8 cellular contexts compared by ENCODE assay signal in the genomic region with DNA sequence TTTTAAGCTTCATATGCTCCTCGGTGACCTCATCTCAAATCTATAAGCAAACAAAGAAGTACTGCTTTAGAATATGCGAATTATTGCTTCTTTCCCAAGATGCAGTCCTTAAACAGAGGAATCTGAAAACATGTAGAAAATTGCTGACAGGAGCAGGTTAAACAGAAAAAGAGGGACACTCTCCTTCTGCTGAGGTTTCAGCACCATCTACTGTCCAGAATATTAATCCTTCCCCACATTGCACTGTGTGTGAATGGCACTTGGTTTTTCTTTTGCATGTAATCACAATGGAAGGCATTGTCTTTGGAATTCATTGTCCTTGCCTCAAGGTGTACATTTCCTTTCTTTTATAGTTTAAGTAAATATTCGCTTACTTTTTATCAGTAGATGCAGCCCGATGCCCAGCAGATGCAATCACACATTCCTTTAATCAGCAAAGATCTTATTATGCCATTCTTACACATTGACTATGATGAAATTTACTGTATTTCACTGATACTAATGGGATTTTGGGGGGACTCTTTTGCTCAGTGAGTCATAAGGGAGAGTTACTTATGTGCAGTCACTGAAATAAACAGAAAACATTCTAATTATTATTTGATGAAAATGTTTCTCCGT.
DNase-seq lines count a peak whose midpoint lies in the region; ATAC-seq and TF ChIP-seq lines count a peak whose summit lies in the region.

No MANE protein-coding gene starts in this region.

- no peak for ATAC-seq in GM23338
- peak; percentile 88 to 96 (median 94) for ATAC-seq in right lobe of liver
- no peak for ATAC-seq in HG03571 (IDR thresholded peaks at IDR 0.05; ENCODE audit: unreplicated experiment)
- ATAC-seq in HG03139 (IDR thresholded peaks at IDR 0.05; ENCODE audit: unreplicated experiment), result no peak

- no peaks in the 10 kb centered on the region for H3K9me2 ChIP-seq in GM23338 (ENCODE audit: insufficient read depth)

- no peaks in the 10 kb centered on the region for H3K4me1 Mint-ChIP-seq in GM23338

- DNase-seq in GM12864 (ENCODE audit: low read depth) (peak; percentile 24), GM23338 (ENCODE audit: low spot score) (peak; percentile 61), NCI-H1092 treated with DMSO at 0.1 percent for 48 hours (lab: John Stamatoyannopoulos, UW) (peak; percentile 21), astrocyte of the spinal cord (ENCODE audit: low read depth, low spot score) (peak; percentile 10), right lobe of liver (no peak), cortex of kidney (lab: John Stamatoyannopoulos, UW) (no peak)

- H3K27ac ChIP-seq in GM23338 (ENCODE audit: low read depth), result no peak overlapping the region
- H3K27ac ChIP-seq in right lobe of liver, result no peak overlapping the region

- intact Hi-C loops in right lobe of liver (cut with DNase I), result no loop called here

- in situ Hi-C loops in astrocyte of the spinal cord (cut with HindIII; ENCODE audit: low sequenced_read_pairs), result no loop called here

- H3K36me3 Mint-ChIP-seq in GM23338 (ENCODE audit: low read depth), result peaks cover 26% of the 10 kb centered on the region

- no peaks in the 10 kb centered on the region for H3F3A ChIP-seq in GM23338 (replicated peaks; ENCODE audit: low read depth)

- H3K36me3 ChIP-seq in GM23338 (ENCODE audit: insufficient read depth) (no peaks in the 10 kb centered on the region), right lobe of liver (no peaks in the 10 kb centered on the region)

- TF ChIP-seq POLR2A in right lobe of liver (IDR thresholded peaks at IDR 0.05), result no peak

- H3K9me3 Mint-ChIP-seq in GM23338, result peaks cover 95% of the 10 kb centered on the region

- H3K4me1 ChIP-seq in GM23338 (ENCODE audit: insufficient read depth), result peaks cover 40% of the 10 kb centered on the region
- no peaks in the 10 kb centered on the region for H3K4me1 ChIP-seq in right lobe of liver

- WGBS in right lobe of liver (ENCODE audit: insufficient coverage, low coverage, low lambda C conversion rate, missing lambda C conversion rate), result 18% methylated on average over 5 of the region's 5 CpGs

- H2AFZ ChIP-seq in GM23338, result no peak overlapping the region

- no peaks in the 10 kb centered on the region for H3K27me3 ChIP-seq in GM23338 (ENCODE audit: insufficient read depth)
- H3K27me3 ChIP-seq in right lobe of liver, result no peaks in the 10 kb centered on the region

- peak; percentile 52 for TF ChIP-seq CTCF in GM12864 (IDR thresholded peaks at IDR 0.05; ENCODE audit: low read depth, low read length, missing control alignments)
- TF ChIP-seq CTCF in GM23338 (conservative IDR thresholded peaks at IDR 0.05; ENCODE audit: low read depth in 2 of 2), result peak; percentile 60 to 82
- TF ChIP-seq CTCF in astrocyte of the spinal cord (IDR thresholded peaks at IDR 0.05; ENCODE audit: low read depth, low read length), result no peak
- TF ChIP-seq CTCF in right lobe of liver (IDR thresholded peaks at IDR 0.05), result peak; percentile 54 to 70 (median 61)

- H3K4me2 ChIP-seq in GM23338, result peak overlapping the region; percentile 62

- H3K4me3 ChIP-seq in GM12864 (ENCODE audit: low read depth, low read length) (no peak overlapping the region), GM23338 (no peak overlapping the region), astrocyte of the spinal cord (ENCODE audit: low read depth, low read length) (no peak overlapping the region), right lobe of liver (no peak overlapping the region)

- no peaks in the 10 kb centered on the region for H3K79me2 ChIP-seq in GM23338 (replicated peaks; ENCODE audit: insufficient read depth)

- H3K9me3 ChIP-seq in right lobe of liver, result no peaks in the 10 kb centered on the region

- H4K20me1 ChIP-seq in GM23338 (replicated peaks; ENCODE audit: insufficient read depth), result no peaks in the 10 kb centered on the region

- no peaks in the 10 kb centered on the region for H3K27me3 Mint-ChIP-seq in GM23338 (ENCODE audit: insufficient read depth, low read depth, poor library complexity)

- H3K4me3 Mint-ChIP-seq in GM23338, result no peak overlapping the region

- no peak overlapping the region for H3K27ac Mint-ChIP-seq in GM23338

TF ChIP-seq in GM23338, 12 proteins besides CTCF, POLR2A, EP300 and RAD21 (continues in another document):
- TF ChIP-seq JUNB (IDR thresholded peaks at IDR 0.05; ENCODE audit: unreplicated experiment) (no peak), STAT1 (IDR thresholded peaks at IDR 0.05; ENCODE audit: unreplicated experiment) (no peak), POLR2AphosphoS5 (IDR thresholded peaks at IDR 0.05; ENCODE audit: low read depth) (no peak), ZNF331 (CRISPR knock-in tag; IDR thresholded peaks at IDR 0.05; ENCODE audit: low read depth) (no peak), NANOG (IDR thresholded peaks at IDR 0.05; ENCODE audit: borderline replicate concordance) (no peak)
- TF ChIP-seq, protein P1, sequence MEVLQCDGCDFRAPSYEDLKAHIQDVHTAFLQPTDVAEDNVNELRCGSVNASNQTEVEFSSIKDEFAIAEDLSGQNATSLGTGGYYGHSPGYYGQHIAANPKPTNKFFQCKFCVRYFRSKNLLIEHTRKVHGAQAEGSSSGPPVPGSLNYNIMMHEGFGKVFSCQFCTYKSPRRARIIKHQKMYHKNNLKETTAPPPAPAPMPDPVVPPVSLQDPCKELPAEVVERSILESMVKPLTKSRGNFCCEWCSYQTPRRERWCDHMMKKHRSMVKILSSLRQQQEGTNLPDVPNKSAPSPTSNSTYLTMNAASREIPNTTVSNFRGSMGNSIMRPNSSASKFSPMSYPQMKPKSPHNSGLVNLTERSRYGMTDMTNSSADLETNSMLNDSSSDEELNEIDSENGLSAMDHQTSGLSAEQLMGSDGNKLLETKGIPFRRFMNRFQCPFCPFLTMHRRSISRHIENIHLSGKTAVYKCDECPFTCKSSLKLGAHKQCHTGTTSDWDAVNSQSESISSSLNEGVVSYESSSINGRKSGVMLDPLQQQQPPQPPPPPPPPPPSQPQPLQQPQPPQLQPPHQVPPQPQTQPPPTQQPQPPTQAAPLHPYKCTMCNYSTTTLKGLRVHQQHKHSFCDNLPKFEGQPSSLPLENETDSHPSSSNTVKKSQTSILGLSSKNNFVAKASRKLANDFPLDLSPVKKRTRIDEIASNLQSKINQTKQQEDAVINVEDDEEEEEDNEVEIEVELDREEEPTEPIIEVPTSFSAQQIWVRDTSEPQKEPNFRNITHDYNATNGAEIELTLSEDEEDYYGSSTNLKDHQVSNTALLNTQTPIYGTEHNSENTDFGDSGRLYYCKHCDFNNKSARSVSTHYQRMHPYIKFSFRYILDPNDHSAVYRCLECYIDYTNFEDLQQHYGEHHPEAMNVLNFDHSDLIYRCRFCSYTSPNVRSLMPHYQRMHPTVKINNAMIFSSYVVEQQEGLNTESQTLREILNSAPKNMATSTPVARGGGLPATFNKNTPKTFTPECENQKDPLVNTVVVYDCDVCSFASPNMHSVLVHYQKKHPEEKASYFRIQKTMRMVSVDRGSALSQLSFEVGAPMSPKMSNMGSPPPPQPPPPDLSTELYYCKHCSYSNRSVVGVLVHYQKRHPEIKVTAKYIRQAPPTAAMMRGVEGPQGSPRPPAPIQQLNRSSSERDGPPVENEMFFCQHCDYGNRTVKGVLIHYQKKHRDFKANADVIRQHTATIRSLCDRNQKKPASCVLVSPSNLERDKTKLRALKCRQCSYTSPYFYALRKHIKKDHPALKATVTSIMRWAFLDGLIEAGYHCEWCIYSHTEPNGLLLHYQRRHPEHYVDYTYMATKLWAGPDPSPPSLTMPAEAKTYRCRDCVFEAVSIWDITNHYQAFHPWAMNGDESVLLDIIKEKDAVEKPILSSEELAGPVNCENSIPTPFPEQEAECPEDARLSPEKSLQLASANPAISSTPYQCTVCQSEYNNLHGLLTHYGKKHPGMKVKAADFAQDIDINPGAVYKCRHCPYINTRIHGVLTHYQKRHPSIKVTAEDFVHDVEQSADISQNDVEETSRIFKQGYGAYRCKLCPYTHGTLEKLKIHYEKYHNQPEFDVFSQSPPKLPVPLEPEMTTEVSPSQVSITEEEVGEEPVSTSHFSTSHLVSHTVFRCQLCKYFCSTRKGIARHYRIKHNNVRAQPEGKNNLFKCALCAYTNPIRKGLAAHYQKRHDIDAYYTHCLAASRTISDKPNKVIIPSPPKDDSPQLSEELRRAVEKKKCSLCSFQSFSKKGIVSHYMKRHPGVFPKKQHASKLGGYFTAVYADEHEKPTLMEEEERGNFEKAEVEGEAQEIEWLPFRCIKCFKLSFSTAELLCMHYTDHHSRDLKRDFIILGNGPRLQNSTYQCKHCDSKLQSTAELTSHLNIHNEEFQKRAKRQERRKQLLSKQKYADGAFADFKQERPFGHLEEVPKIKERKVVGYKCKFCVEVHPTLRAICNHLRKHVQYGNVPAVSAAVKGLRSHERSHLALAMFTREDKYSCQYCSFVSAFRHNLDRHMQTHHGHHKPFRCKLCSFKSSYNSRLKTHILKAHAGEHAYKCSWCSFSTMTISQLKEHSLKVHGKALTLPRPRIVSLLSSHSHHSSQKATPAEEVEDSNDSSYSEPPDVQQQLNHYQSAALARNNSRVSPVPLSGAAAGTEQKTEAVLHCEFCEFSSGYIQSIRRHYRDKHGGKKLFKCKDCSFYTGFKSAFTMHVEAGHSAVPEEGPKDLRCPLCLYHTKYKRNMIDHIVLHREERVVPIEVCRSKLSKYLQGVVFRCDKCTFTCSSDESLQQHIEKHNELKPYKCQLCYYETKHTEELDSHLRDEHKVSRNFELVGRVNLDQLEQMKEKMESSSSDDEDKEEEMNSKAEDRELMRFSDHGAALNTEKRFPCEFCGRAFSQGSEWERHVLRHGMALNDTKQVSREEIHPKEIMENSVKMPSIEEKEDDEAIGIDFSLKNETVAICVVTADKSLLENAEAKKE (CRISPR knock-in tag; IDR thresholded peaks at IDR 0.05), result no peak

Comparison
In these comparisons a context has a peak if more than half of its experiments do, and no peak if none do; other contexts are left out.
1. DNase-seq: peak in GM12864 (single experiment), GM23338 (single experiment), NCI-H1092 treated with DMSO at 0.1 percent for 48 hours (single experiment) and astrocyte of the spinal cord (single experiment); none in right lobe of liver (0 of 3) and cortex of kidney (single experiment).
2. ATAC-seq: peak in right lobe of liver (4 of 4); none in GM23338 (single experiment), HG03571 (single experiment) and HG03139 (single experiment).